Comparison of ENCODE assay signal across 8 cellular contexts in the genomic region with DNA sequence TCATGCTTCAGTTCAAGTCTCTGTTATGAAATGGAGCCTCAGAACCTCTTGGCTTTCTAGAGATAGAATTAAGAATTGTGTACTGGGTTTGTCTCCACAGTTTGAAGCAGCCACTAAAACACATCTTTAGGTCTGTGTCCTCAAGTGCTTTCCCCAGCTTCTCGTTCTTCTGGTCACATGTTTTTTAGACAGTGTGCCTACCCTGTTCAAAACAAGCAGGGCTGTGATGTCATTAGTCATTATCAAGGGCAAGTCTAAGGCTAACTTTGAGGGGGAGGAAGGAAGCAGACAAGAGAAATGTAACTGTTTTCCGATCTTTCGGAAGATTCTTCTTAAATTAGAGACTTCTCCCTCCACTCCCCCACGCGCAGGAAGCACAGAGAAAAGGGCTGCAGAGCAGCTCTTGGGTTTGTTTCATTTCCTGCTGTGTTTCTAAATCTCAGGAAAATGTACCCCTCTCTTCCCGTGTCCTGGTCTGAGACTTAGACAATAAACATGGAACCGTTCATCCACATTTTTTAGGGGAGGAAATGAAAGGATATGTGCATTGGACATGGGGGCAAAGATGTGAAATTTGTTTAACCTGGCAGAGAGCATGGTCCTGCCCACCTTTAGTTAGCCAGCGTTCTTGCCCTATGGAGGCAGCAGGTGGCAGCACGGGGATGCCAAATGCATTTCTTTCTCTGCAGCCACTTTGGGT. TPM values are rescaled to one million over a fixed set of nuclear protein-coding genes. Genes with fewer than 3 reads are reported as not detected.
A peak's percentile ranks its signal among the peaks of the same experiment; 100 is the strongest.
DNase-seq lines count a peak whose midpoint lies in the region; ATAC-seq, FAIRE-seq and TF ChIP-seq lines count a peak whose summit lies in the region.

No MANE protein-coding gene starts in this region.

- H3K4me3 ChIP-seq in fibroblast of lung (replicated peaks in 1 of 4; ENCODE audit: control extremely low read depth in 1 of 4, insufficient read depth in 1 of 4, low read depth in 3 of 4, low read length in 4 of 4) (peak overlapping the region in 2 of 4 experiments; percentile 10 to 40), parathyroid adenoma (ENCODE audit: low read depth, low read length) (peak overlapping the region; percentile 39)

- no peak for TF ChIP-seq POLR2A in GM12892 (IDR thresholded peaks at IDR 0.05; ENCODE audit: low read depth, low read length)

- peak overlapping the region; percentile 66 to 69 for H3K4me3 Mint-ChIP-seq in activated T-cell treated with anti-CD3 and anti-CD28 coated beads, Interleukin-2, amount 50 U/mL, for 72 hours

- H3K27me3 Mint-ChIP-seq in activated T-cell treated with anti-CD3 and anti-CD28 coated beads, Interleukin-2, amount 50 U/mL, for 72 hours (ENCODE audit: low read depth), result peaks cover 12% of the 10 kb centered on the region

- peak overlapping the region; percentile 5 for H2AFZ ChIP-seq in fibroblast of lung (ENCODE audit: low read length)
- H2AFZ ChIP-seq in parathyroid adenoma, result no peak overlapping the region

- peaks cover 13% of the 10 kb centered on the region for H3K4me1 ChIP-seq in fibroblast of lung (ENCODE audit: control insufficient read depth, extremely low read depth, insufficient read depth, low read length)
- peaks cover 3% of the 10 kb centered on the region for H3K4me1 ChIP-seq in parathyroid adenoma

- no peaks in the 10 kb centered on the region for H3K9me3 Mint-ChIP-seq in activated T-cell treated with anti-CD3 and anti-CD28 coated beads, Interleukin-2, amount 50 U/mL, for 72 hours

- no peak overlapping the region for H3K9ac ChIP-seq in fibroblast of lung (ENCODE audit: insufficient read depth, low read length)
- H3K9ac ChIP-seq in parathyroid adenoma, result no peak overlapping the region

- H3K27ac ChIP-seq in fibroblast of lung (ENCODE audit: insufficient read depth, low read length), result peak overlapping the region; percentile 14
- peak overlapping the region; percentile 16 for H3K27ac ChIP-seq in parathyroid adenoma

- H3K27me3 ChIP-seq in fibroblast of lung (ENCODE audit: control insufficient read depth, insufficient read depth, low read length) (no peaks in the 10 kb centered on the region), parathyroid adenoma (ENCODE audit: control insufficient read depth, insufficient read depth, low read length) (no peaks in the 10 kb centered on the region)

- no peaks in the 10 kb centered on the region for H3K36me3 ChIP-seq in fibroblast of lung (ENCODE audit: control insufficient read depth, insufficient read depth, low read length)
- no peaks in the 10 kb centered on the region for H3K36me3 ChIP-seq in parathyroid adenoma (ENCODE audit: control insufficient read depth, insufficient read depth, low read length)

- FAIRE-seq in GM12892 (lab: Jason Lieb, UNC) (peak; percentile 93), RCC 7860 (lab: Jason Lieb, UNC) (no peak)

- peaks cover 0 to 2% of the 10 kb centered on the region in 2 donors for H3K36me3 Mint-ChIP-seq in activated T-cell treated with anti-CD3 and anti-CD28 coated beads, Interleukin-2, amount 50 U/mL, for 72 hours (ENCODE audit: insufficient read depth in 2 of 2)

- ATAC-seq in activated T-cell treated with anti-CD3 and anti-CD28 coated beads, Interleukin-2, amount 50 U/mL, for 72 hours (replicated peaks in 1 of 2), result peak; percentile 31 to 35
- no peak for ATAC-seq in HG03442 (IDR thresholded peaks at IDR 0.05; ENCODE audit: unreplicated experiment)

- peaks cover 32% of the 10 kb centered on the region for H3K4me1 Mint-ChIP-seq in activated T-cell treated with anti-CD3 and anti-CD28 coated beads, Interleukin-2, amount 50 U/mL, for 72 hours (ENCODE audit: low read depth)

- H3K79me2 ChIP-seq in fibroblast of lung (ENCODE audit: control insufficient read depth, insufficient read depth, low read length) (peaks cover 18% of the 10 kb centered on the region), parathyroid adenoma (no peaks in the 10 kb centered on the region)

- H4K20me1 ChIP-seq in fibroblast of lung (ENCODE audit: control insufficient read depth, extremely low read depth, insufficient read depth, low read length), result no peaks in the 10 kb centered on the region

- no peaks in the 10 kb centered on the region for H3K9me3 ChIP-seq in fibroblast of lung (ENCODE audit: control insufficient read depth, insufficient read depth, low read depth, low read length)
- H3K9me3 ChIP-seq in parathyroid adenoma (ENCODE audit: control insufficient read depth, low read length), result no peaks in the 10 kb centered on the region

- DNase-seq in AG20443 (ENCODE audit: low spot score), result peak; percentile 45
- peak; percentile 28 for DNase-seq in GM12892 (ENCODE audit: insufficient read length)
- DNase-seq in NCI-H460 (ENCODE audit: extremely low read depth, low read depth), result peak; percentile 11
- peak; percentile 50 to 56 for DNase-seq in activated T-cell treated with anti-CD3 and anti-CD28 coated beads, Interleukin-2, amount 50 U/mL, for 72 hours
- DNase-seq in fibroblast of lung (ENCODE audit: low read depth in 2 of 2), result peak; percentile 43 to 54
- no peak for DNase-seq in RCC 7860 (ENCODE audit: low spot score)

- peak; percentile 77 to 81 for TF ChIP-seq CTCF in fibroblast of lung (conservative IDR thresholded peaks at IDR 0.05 in 1 of 2, IDR thresholded peaks at IDR 0.05 in 1 of 2; ENCODE audit: low read depth in 1 of 2, low read length in 2 of 2)
- TF ChIP-seq CTCF in parathyroid adenoma (IDR thresholded peaks at IDR 0.05), result peak; percentile 41

- H3K27ac Mint-ChIP-seq in activated T-cell treated with anti-CD3 and anti-CD28 coated beads, Interleukin-2, amount 50 U/mL, for 72 hours, result peak overlapping the region; percentile 78

- H3K4me2 ChIP-seq in fibroblast of lung (ENCODE audit: extremely low read depth, insufficient read depth, low read length), result peak overlapping the region; percentile 61
- peak overlapping the region; percentile 37 for H3K4me2 ChIP-seq in parathyroid adenoma (ENCODE audit: low read length)

RNA-seq across cellular contexts. Expression of gene AKIP1, which starts 3.1 kb away (rescaled TPM):
- polyA plus RNA-seq in GM12892 (2012; ENCODE audit: missing spikeins), result 25.9 TPM
- total RNA-seq in NCI-H460 (2014; rRNA removed; shearing (Covaris generic)), result 41.0 and 41.5 TPM in 2 replicates
- 35.6 and 52.7 TPM in 2 replicates for polyA plus RNA-seq in NCI-H460 (2014; cell fraction: nucleus; rRNA removed)
- total RNA-seq in activated T-cell treated with anti-CD3 and anti-CD28 coated beads, Interleukin-2, amount 50 U/mL, for 72 hours, result 10 to 100 TPM; 27.2 to 27.7 TPM
- 35.4 and 63.7 TPM in 2 replicates for total RNA-seq in fibroblast of lung
- polyA plus RNA-seq in fibroblast of lung, result 42.2 and 50.8 TPM in 2 replicates
- polyA plus RNA-seq in fibroblast of lung (2012), result 35.0 and 46.1 TPM in 2 replicates
- polyA minus RNA-seq in fibroblast of lung (ENCODE audit: low replicate concordance), result 13.2 and 13.7 TPM in 2 replicates

RNA-seq across cellular contexts. Expression of gene C11orf16, which starts 18.6 kb away (rescaled TPM):
- not detected for polyA plus RNA-seq in GM12892 (2012; ENCODE audit: missing spikeins)
- total RNA-seq in NCI-H460 (2014; rRNA removed; shearing (Covaris generic)), result not detected in 2 replicates
- not detected in 2 replicates for polyA plus RNA-seq in NCI-H460 (2014; cell fraction: nucleus; rRNA removed)
- total RNA-seq in activated T-cell treated with anti-CD3 and anti-CD28 coated beads, Interleukin-2, amount 50 U/mL, for 72 hours, result not detected
- total RNA-seq in fibroblast of lung, result not detected in 2 replicates
- not detected in 2 replicates for polyA plus RNA-seq in fibroblast of lung
- polyA plus RNA-seq in fibroblast of lung (2012), result not detected in 2 replicates
- polyA minus RNA-seq in fibroblast of lung (ENCODE audit: low replicate concordance), result not detected in 2 replicates

RNA-seq across cellular contexts. Expression of gene ASCL3, which starts 28.7 kb away (rescaled TPM):
- polyA plus RNA-seq in GM12892 (2012; ENCODE audit: missing spikeins), result not detected
- not detected in 2 replicates for total RNA-seq in NCI-H460 (2014; rRNA removed; shearing (Covaris generic))
- not detected in 2 replicates for polyA plus RNA-seq in NCI-H460 (2014; cell fraction: nucleus; rRNA removed)
- not detected for total RNA-seq in activated T-cell treated with anti-CD3 and anti-CD28 coated beads, Interleukin-2, amount 50 U/mL, for 72 hours
- total RNA-seq in fibroblast of lung, result not detected in 2 replicates
- not detected in 2 replicates for polyA plus RNA-seq in fibroblast of lung
- polyA plus RNA-seq in fibroblast of lung (2012), result not detected in 2 replicates
- polyA minus RNA-seq in fibroblast of lung (ENCODE audit: low replicate concordance), result not detected in 2 replicates

RNA-seq across cellular contexts. Expression of gene TMEM9B, which starts 50.1 kb away (rescaled TPM):
- polyA plus RNA-seq in GM12892 (2012; ENCODE audit: missing spikeins), result 29.7 TPM
- 21.0 and 23.2 TPM in 2 replicates for total RNA-seq in NCI-H460 (2014; rRNA removed; shearing (Covaris generic))
- polyA plus RNA-seq in NCI-H460 (2014; cell fraction: nucleus; rRNA removed), result 21.1 and 30.6 TPM in 2 replicates
- 10 to 100 TPM; 19.9 to 20.7 TPM for total RNA-seq in activated T-cell treated with anti-CD3 and anti-CD28 coated beads, Interleukin-2, amount 50 U/mL, for 72 hours
- 36.2 and 51.0 TPM in 2 replicates for total RNA-seq in fibroblast of lung
- 59.0 and 61.6 TPM in 2 replicates for polyA plus RNA-seq in fibroblast of lung
- 48.8 and 52.2 TPM in 2 replicates for polyA plus RNA-seq in fibroblast of lung (2012)
- polyA minus RNA-seq in fibroblast of lung (ENCODE audit: low replicate concordance), result 8.9 and 10.1 TPM in 2 replicates
